1 cellular context compared by ENCODE assay signal in the genomic region with DNA sequence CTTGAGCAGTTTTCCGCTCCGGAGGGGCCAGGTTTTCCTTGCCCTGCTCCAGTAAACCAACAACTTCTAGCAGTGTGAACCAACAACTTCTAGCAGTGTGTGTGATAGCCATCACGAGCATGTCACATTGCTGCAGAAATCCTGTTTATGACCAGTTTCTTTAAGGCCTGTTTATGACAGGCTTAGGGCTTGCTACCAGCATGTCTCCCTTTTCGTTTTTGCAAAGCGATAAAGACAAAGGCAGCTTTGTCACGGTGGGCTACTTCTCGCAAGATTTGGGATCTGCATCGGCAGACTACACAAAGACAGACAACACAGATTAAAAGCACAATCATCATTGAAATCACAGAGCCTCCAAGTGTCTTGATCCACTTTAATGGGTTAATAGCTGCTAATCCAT. TPM values are rescaled to one million over a fixed set of nuclear protein-coding genes. Genes with fewer than 3 reads are reported as not detected.
"Had no signal": no experiment of that assay in that cellular context is flagged by ENCODE, and none has a peak within 500 bp of the region (broad histone marks: within the 10 kb centered on the region; RNA-seq: fewer than 3 reads in every experiment).

No MANE protein-coding gene starts in this region.

RNA-seq across cellular contexts. Expression of gene IL17D, which starts 24.9 kb away (rescaled TPM):
- total RNA-seq: activated B cell treated with CpG ODN at 0.5 μM for 24 hours had no signal
